ENCODE assay signal across 34 cellular contexts in the genomic region with DNA sequence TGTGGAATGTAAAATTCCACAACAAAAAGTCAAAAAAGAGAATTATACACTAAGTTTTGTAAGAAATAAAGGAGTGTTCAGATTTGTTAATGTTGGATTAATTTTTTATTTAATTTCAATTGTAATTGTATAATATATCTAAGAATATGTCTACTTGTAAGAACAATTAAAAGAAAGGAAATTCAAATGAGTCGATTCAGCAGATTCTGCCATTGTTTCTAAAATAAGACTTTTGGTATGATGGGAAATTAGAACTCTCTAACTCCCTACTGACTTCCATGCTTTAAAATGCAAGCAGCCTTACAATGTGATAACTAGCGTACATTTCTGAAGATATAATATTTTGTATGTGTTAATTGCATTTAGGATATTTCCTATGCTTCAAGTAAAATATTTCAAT.
"Had no signal": no experiment of that assay in that cellular context is flagged by ENCODE, and none has a peak within 500 bp of the region (broad histone marks: within the 10 kb centered on the region; RNA-seq: fewer than 3 reads in every experiment).

No MANE protein-coding gene starts in this region.

- H3K27me3 ChIP-seq: MG63 had no signal

- H3K36me3 ChIP-seq: MG63 had no signal

- H3K9me3 ChIP-seq: MG63 had no signal

- H3K4me3 ChIP-seq: MG63 had no signal

- DNase-seq: Kasumi-1, MG63, MM.1S, NCI-H1048, NCI-H1092, NCI-H1092 treated with DMSO at 0.1 percent for 48 hours, NCI-H1105, NCI-H1105 treated with DMSO at 0.1 percent for 48 hours, NCI-H1417, NCI-H1417 treated with DMSO at 0.1 percent for 48 hours, NCI-H1436, NCI-H1436 treated with DMSO at 0.1 percent for 48 hours, NCI-H146, NCI-H1694, NCI-H1694 treated with DMSO at 0.1 percent for 48 hours, NCI-H187, NCI-H187 treated with DMSO at 0.1 percent for 48 hours, NCI-H1930, NCI-H2029, NCI-H2029 treated with DMSO at 0.1 percent for 48 hours, NCI-H2081, NCI-H2081 treated with DMSO at 0.1 percent for 48 hours, NCI-H2107, NCI-H2171, NCI-H2171 treated with DMSO at 0.1 percent for 48 hours, NCI-H226, NCI-H345, NCI-H446, NCI-H446 treated with DMSO at 0.1 percent for 48 hours, NCI-H510A, NCI-H510A treated with DMSO at 0.1 percent for 48 hours, NCI-H524, NCI-H524 treated with DMSO at 0.1 percent for 48 hours, NCI-H526 had no signal
